8 cellular contexts compared by ENCODE assay signal in genomic region chr3:44478055-44478468, GRCh38. TPM values are rescaled to one million over a fixed set of nuclear protein-coding genes. Genes with fewer than 3 reads are reported as not detected.
DNase-seq lines count a peak whose midpoint lies in the region; ATAC-seq and TF ChIP-seq lines count a peak whose summit lies in the region.

No MANE protein-coding gene starts in this region.

- H3K4me3 ChIP-seq in HUES6 (ENCODE audit: low read depth, low read length): peak overlapping the region; percentile 81

- no peaks in the 10 kb centered on the region for H3K9me3 ChIP-seq in HUES6 (ENCODE audit: control insufficient read depth, insufficient read depth, low read depth, low read length)

- peaks cover 15% of the 10 kb centered on the region for H3K4me1 Mint-ChIP-seq in central memory CD8-positive, alpha-beta T cell
- H3K4me1 Mint-ChIP-seq in naive B cell: peaks cover 20 to 31% (median 27%) of the 10 kb centered on the region in 3 donors

- H3K4me3 Mint-ChIP-seq in central memory CD8-positive, alpha-beta T cell: peak overlapping the region; percentile 90
- peak overlapping the region; percentile 89 to 99 (median 96) for H3K4me3 Mint-ChIP-seq in naive B cell

- H3K27ac ChIP-seq in C4-2B (peak overlapping the region; percentile 71), HUES6 (ENCODE audit: low read depth, low read length) (no peak overlapping the region)

- H3K27ac Mint-ChIP-seq in central memory CD8-positive, alpha-beta T cell (ENCODE audit: low read depth): peak overlapping the region; percentile 57
- peak overlapping the region in 5 of 6 donors; percentile 67 to 93 (median 78) for H3K27ac Mint-ChIP-seq in naive B cell

- no peak for TF ChIP-seq CTCF in C4-2B (conservative IDR thresholded peaks at IDR 0.05)

- no peak for ATAC-seq in central memory CD8-positive, alpha-beta T cell (replicated peaks; ENCODE audit: extremely low read depth, poor library complexity, severe bottlenecking)
- no peak for ATAC-seq in naive B cell (ENCODE audit: low read depth in 2 of 2)
- ATAC-seq in GM21786 (IDR thresholded peaks at IDR 0.05; ENCODE audit: unreplicated experiment): no peak
- no peak for ATAC-seq in HG03159 (IDR thresholded peaks at IDR 0.05; ENCODE audit: unreplicated experiment)

- no peaks in the 10 kb centered on the region for H3K27me3 Mint-ChIP-seq in central memory CD8-positive, alpha-beta T cell
- no peaks in the 10 kb centered on the region for H3K27me3 Mint-ChIP-seq in naive B cell

- H3K36me3 Mint-ChIP-seq in central memory CD8-positive, alpha-beta T cell (ENCODE audit: insufficient read depth): peaks cover 3% of the 10 kb centered on the region
- no peaks in the 10 kb centered on the region for H3K36me3 Mint-ChIP-seq in naive B cell

- H3K9ac ChIP-seq in HUES6 (ENCODE audit: low read length): peak overlapping the region; percentile 27

- H3K36me3 ChIP-seq in HUES6 (ENCODE audit: control insufficient read depth, insufficient read depth, low read length): no peaks in the 10 kb centered on the region

- no peak for DNase-seq in central memory CD8-positive, alpha-beta T cell (ENCODE audit: low spot score in 2 of 2)
- no peak for DNase-seq in naive B cell
- no peak for DNase-seq in NCI-H510A (lab: John Stamatoyannopoulos, UW)
- DNase-seq in HT-29 (ENCODE audit: low spot score): no peak

- no peaks in the 10 kb centered on the region for H3K9me3 Mint-ChIP-seq in central memory CD8-positive, alpha-beta T cell
- H3K9me3 Mint-ChIP-seq in naive B cell: no peaks in the 10 kb centered on the region

- H3K27me3 ChIP-seq in HUES6 (ENCODE audit: control insufficient read depth, insufficient read depth, low read length): no peaks in the 10 kb centered on the region

- H3K4me1 ChIP-seq in HUES6 (ENCODE audit: control insufficient read depth, insufficient read depth, low read length): peaks cover 11% of the 10 kb centered on the region

RNA-seq across cellular contexts. Expression of gene ZNF445, which starts 0.6 kb away (rescaled TPM):
- polyA plus RNA-seq in naive B cell (ENCODE audit: low read depth in 6 of 6): 1 to 10 TPM in 5 of 6 donors, not detected in 1; 1.5 to 5.3 (median 2.9) TPM
- total RNA-seq in HT-29 (2014; rRNA removed; shearing (Covaris generic)): 2.1 and 2.7 TPM in 2 replicates
